ENCODE assay signal across 9 cellular contexts in genomic region chr13:30409911-30410704, GRCh38. TPM values are rescaled to one million over a fixed set of nuclear protein-coding genes. Genes with fewer than 3 reads are reported as not detected.
DNase-seq lines count a peak whose midpoint lies in the region; FAIRE-seq and TF ChIP-seq lines count a peak whose summit lies in the region.
"Had no signal": no experiment of that assay in that cellular context is flagged by ENCODE, and none has a peak within 500 bp of the region (broad histone marks: within the 10 kb centered on the region; RNA-seq: fewer than 3 reads in every experiment).

No MANE protein-coding gene starts in this region.

- dilution Hi-C loops in keratinocyte (cut with MboI; ENCODE audit: extremely low pct_ligation_motif_present, low sequenced_read_pairs) = no loop called here

- no peak overlapping the region for H3K27ac ChIP-seq in keratinocyte (ENCODE audit: control insufficient read depth, insufficient read depth, low read length)
- H3K27ac ChIP-seq in testis = peak overlapping the region; percentile 13 to 88

- no peaks in the 10 kb centered on the region for H3K79me2 ChIP-seq in keratinocyte (ENCODE audit: control insufficient read depth, insufficient read depth, low read length)

- intact Hi-C loops in testis (cut with DNase I; ENCODE audit: low total_unique reads) = no loop called here

- H3K4me1 ChIP-seq in keratinocyte (ENCODE audit: control insufficient read depth, extremely low read depth, insufficient read depth, low read length) (peaks cover 19% of the 10 kb centered on the region), testis (peaks cover 16% of the 10 kb centered on the region)

- H3K27me3 ChIP-seq in keratinocyte (ENCODE audit: control insufficient read depth, extremely low read depth, insufficient read depth, low read length) = no peaks in the 10 kb centered on the region
- no peaks in the 10 kb centered on the region for H3K27me3 ChIP-seq in testis

- no peak overlapping the region for H2AFZ ChIP-seq in keratinocyte (ENCODE audit: control insufficient read depth, low read length)

- CTCF ChIA-PET in HEK293T (lab: Yijun Ruan, JAX) = no interaction called here

- FAIRE-seq in keratinocyte (lab: Jason Lieb, UNC) (peak; percentile 41), GM12891 (lab: Jason Lieb, UNC) (no peak)

- POLR2A ChIA-PET in HEK293T (lab: Yijun Ruan, JAX) = no interaction called here

- H3K4me3 ChIP-seq in cardiac fibroblast (replicated peaks in 1 of 2; ENCODE audit: low read depth in 2 of 2, low read length in 2 of 2) (no peak overlapping the region), keratinocyte (ENCODE audit: control insufficient read depth in 2 of 3, extremely low read depth in 1 of 3, insufficient read depth in 2 of 3, low read depth in 1 of 3, low read length in 3 of 3) (no peak overlapping the region), testis (no peak overlapping the region)

- no peak for DNase-seq in HEK293T (ENCODE audit: extremely low spot score)
- peak; percentile 82 to 84 for DNase-seq in cardiac fibroblast (ENCODE audit: low read depth in 2 of 2)
- DNase-seq in keratinocyte (ENCODE audit: low read depth, low spot score) = no peak
- DNase-seq in testis = peak; percentile 68
- no peak for DNase-seq in NAMALWA (ENCODE audit: low spot score)
- DNase-seq in activated effector memory CD4-positive, alpha-beta T cell treated with anti-CD3 and anti-CD28 coated beads, Interleukin-2, amount 50 U/mL, for 16 hours = no peak
- no peak for DNase-seq in DMS79 (lab: John Stamatoyannopoulos, UW)
- DNase-seq in GM12891 (ENCODE audit: insufficient read length, low spot score) = no peak
- DNase-seq: NCI-H446 treated with DMSO at 0.1 percent for 48 hours had no signal

- 69 to 73% methylated on average over 13 of the region's 13 CpGs for WGBS in testis, 2 donors

- no peaks in the 10 kb centered on the region for H4K20me1 ChIP-seq in keratinocyte (ENCODE audit: control insufficient read depth, extremely low read depth, insufficient read depth, low read length)

- H3K9ac ChIP-seq in keratinocyte (ENCODE audit: control insufficient read depth, extremely low read depth, insufficient read depth, low read length) = no peak overlapping the region

- H3K4me2 ChIP-seq in keratinocyte (ENCODE audit: control insufficient read depth, extremely low read depth, insufficient read depth, low read depth, low read length) = no peak overlapping the region

- TF ChIP-seq CTCF in cardiac fibroblast (IDR thresholded peaks at IDR 0.05; ENCODE audit: low read depth, low read length) (no peak), keratinocyte (optimal IDR thresholded peaks at IDR 0.05 in 1 of 3, IDR thresholded peaks at IDR 0.05 in 1 of 3, conservative IDR thresholded peaks at IDR 0.05 in 1 of 3; ENCODE audit: extremely low read depth in 1 of 3, insufficient read depth in 2 of 3, low read length in 3 of 3) (no peak), testis (IDR thresholded peaks at IDR 0.05) (no peak)

- H3K9me3 ChIP-seq in keratinocyte (ENCODE audit: control insufficient read depth, low read depth, low read length) = no peaks in the 10 kb centered on the region
- H3K9me3 ChIP-seq in testis = no peaks in the 10 kb centered on the region

- TF ChIP-seq POLR2A in testis (IDR thresholded peaks at IDR 0.05) (no peak), GM12891 (IDR thresholded peaks at IDR 0.05; ENCODE audit: low read depth, low read length) (no peak)

- H3K36me3 ChIP-seq in keratinocyte (ENCODE audit: control insufficient read depth in 2 of 2, extremely low read depth in 1 of 2, insufficient read depth in 2 of 2, low read length in 2 of 2) = no peaks in the 10 kb centered on the region
- no peaks in the 10 kb centered on the region for H3K36me3 ChIP-seq in testis (ENCODE audit: low read depth, missing control alignments)

- H3K9me1 ChIP-seq in keratinocyte (ENCODE audit: control insufficient read depth, extremely low read depth, insufficient read depth, low read length) = no peaks in the 10 kb centered on the region

TF ChIP-seq in HEK293T, 16 proteins besides CTCF, POLR2A, EP300 and RAD21:
- peak; percentile 63; the same call in 1 of the 2 replicates for TF ChIP-seq ZNF384 (IDR thresholded peaks at IDR 0.05)
- TF ChIP-seq FOXK2 (IDR thresholded peaks at IDR 0.05) = no peak
- no peak for TF ChIP-seq NFRKB (IDR thresholded peaks at IDR 0.05)

TF ChIP-seq in GM12891, 5 proteins besides CTCF, POLR2A, EP300 and RAD21:
- TF ChIP-seq SPI1 (IDR thresholded peaks at IDR 0.05; ENCODE audit: low read depth, low read length) (no peak), TAF1 (IDR thresholded peaks at IDR 0.05; ENCODE audit: low read depth, low read length) (no peak), POLR2AphosphoS5 (IDR thresholded peaks at IDR 0.05; ENCODE audit: low read depth, low read length) (no peak), POU2F2 (IDR thresholded peaks at IDR 0.05; ENCODE audit: low read depth, low read length) (no peak), PAX5 (IDR thresholded peaks at IDR 0.05; ENCODE audit: insufficient read depth, low read length, severe bottlenecking) (no peak)

RNA-seq across cellular contexts. Expression of gene UBE2L5, which starts 12.2 kb away (rescaled TPM):
- polyA plus RNA-seq in keratinocyte = 0.26 to 0.38 TPM in 2 of 3 replicates, not detected in the other
- polyA plus RNA-seq in keratinocyte (2011; ENCODE audit: low read depth) = not detected
- polyA plus RNA-seq in keratinocyte (2011; cell fraction: cytosol; rRNA removed) = 0.22 and 0.30 TPM in 2 replicates
- not detected in 2 replicates for polyA plus RNA-seq in keratinocyte (2011; cell fraction: nucleus; rRNA removed)
- 0.34 TPM in 1 of 2 replicates, not detected in the other for polyA plus RNA-seq in keratinocyte (2012; ENCODE audit: low replicate concordance)
- polyA minus RNA-seq in keratinocyte = not detected in 3 replicates
- polyA minus RNA-seq in keratinocyte (2011; cell fraction: cytosol; rRNA and poly(A)+ RNA removed) = not detected
- not detected in 2 replicates for polyA minus RNA-seq in keratinocyte (2011; cell fraction: nucleus; rRNA and poly(A)+ RNA removed)
- 10 to 100 TPM; 33.4 to 36.4 TPM for total RNA-seq in testis
- 108 TPM for polyA plus RNA-seq in testis (ENCODE audit: insufficient read depth, low read depth, low replicate concordance)
- polyA plus RNA-seq in GM12891 (2012; ENCODE audit: low read depth, missing spikeins) = 0.19 TPM

RNA-seq across cellular contexts. Expression of gene HMGB1, which starts 55.6 kb away (rescaled TPM):
- 63.8 to 221 TPM (median 156 TPM) in 3 replicates for polyA plus RNA-seq in keratinocyte
- polyA plus RNA-seq in keratinocyte (2011; ENCODE audit: low read depth) = 186 TPM
- polyA plus RNA-seq in keratinocyte (2011; cell fraction: cytosol; rRNA removed) = 86.2 and 123 TPM in 2 replicates
- 91.3 and 133 TPM in 2 replicates for polyA plus RNA-seq in keratinocyte (2011; cell fraction: nucleus; rRNA removed)
- 202 and 323 TPM in 2 replicates for polyA plus RNA-seq in keratinocyte (2012; ENCODE audit: low replicate concordance)
- polyA minus RNA-seq in keratinocyte = 6.2 to 53.1 TPM (median 12.2 TPM) in 3 replicates
- polyA minus RNA-seq in keratinocyte (2011; cell fraction: cytosol; rRNA and poly(A)+ RNA removed) = 56.4 TPM
- polyA minus RNA-seq in keratinocyte (2011; cell fraction: nucleus; rRNA and poly(A)+ RNA removed) = 16.7 and 30.3 TPM in 2 replicates
- 100 to 1,000 TPM; 285 to 298 TPM for total RNA-seq in testis
- 256 TPM for polyA plus RNA-seq in testis (ENCODE audit: insufficient read depth, low read depth, low replicate concordance)
- 428 TPM for polyA plus RNA-seq in GM12891 (2012; ENCODE audit: low read depth, missing spikeins)

Comparison
In these comparisons a context has a peak if more than half of its experiments do, and no peak if none do; other contexts are left out.
1. DNase-seq: peak in cardiac fibroblast (2 of 2) and testis (single experiment); none in HEK293T (single experiment), keratinocyte (single experiment), NAMALWA (single experiment), activated effector memory CD4-positive, alpha-beta T cell treated with anti-CD3 and anti-CD28 coated beads, Interleukin-2, amount 50 U/mL, for 16 hours (single experiment), DMS79 (single experiment) and GM12891 (single experiment).
2. RNA of gene UBE2L5, which starts 12.2 kb away (polyA plus RNA-seq): 108 TPM in testis (single experiment); 0.22 to 0.38 TPM in keratinocyte; every median in the first group is over 10 times any median in the second.